8 cellular contexts compared by ENCODE assay signal in the genomic region with DNA sequence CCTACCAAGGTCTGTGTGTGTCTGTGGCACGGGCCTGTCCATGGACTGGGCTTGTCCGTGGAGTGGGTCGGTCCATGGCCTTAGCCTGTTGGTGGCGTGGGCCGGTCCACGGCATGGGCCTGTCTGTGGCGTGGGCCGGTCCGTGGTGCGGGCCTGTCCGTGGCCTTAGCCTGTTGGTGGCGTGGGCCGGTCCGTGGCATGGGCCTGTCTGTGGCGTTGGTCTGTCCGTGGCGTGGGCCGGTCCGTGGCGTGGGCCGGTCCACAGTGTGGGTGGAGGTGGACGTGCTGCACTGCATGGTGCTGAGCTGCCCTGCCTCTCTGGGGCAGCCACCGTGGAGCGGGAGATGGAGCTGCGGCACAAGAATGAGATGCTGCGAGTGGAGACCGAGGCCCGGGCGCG. TPM values are rescaled to one million over a fixed set of nuclear protein-coding genes. Genes with fewer than 3 reads are reported as not detected.
DNase-seq lines count a peak whose midpoint lies in the region; ATAC-seq and TF ChIP-seq lines count a peak whose summit lies in the region.
"Not testable (repeated sequence)": the region's sequence is repeated elsewhere in the genome, so short reads cannot be mapped to it uniquely, and the experiment has no call there.
"Had no signal": no experiment of that assay in that cellular context is flagged by ENCODE, and none has a peak within 500 bp of the region (broad histone marks: within the 10 kb centered on the region; RNA-seq: fewer than 3 reads in every experiment).

No MANE protein-coding gene starts in this region.

- H2BK15ac ChIP-seq in mesenchymal stem cell (ENCODE audit: low read depth, poor library complexity, severe bottlenecking): not testable (repeated sequence)

- TF ChIP-seq CTCF in HEK293 (tag by site-specific recombination; IDR thresholded peaks at IDR 0.05); gastroesophageal sphincter (IDR thresholded peaks at IDR 0.05): not testable (repeated sequence)

- not testable (repeated sequence) for H3K9ac ChIP-seq in mesenchymal stem cell (ENCODE audit: low read length)

- not testable (repeated sequence) for TF ChIP-seq EP300 in gastroesophageal sphincter (IDR thresholded peaks at IDR 0.05)

- H3K36me3 ChIP-seq in HEK293 (ENCODE audit: control insufficient read depth in 2 of 2, insufficient read depth in 1 of 2, low read length in 2 of 2): peaks cover 27 to 81% of the 10 kb centered on the region in 2 experiments; a peak in 2 of 3 replicates
- peaks cover 0 to 89% of the 10 kb centered on the region in 2 donors for H3K36me3 ChIP-seq in gastroesophageal sphincter
- peaks cover 50 to 89% of the 10 kb centered on the region in 2 experiments for H3K36me3 ChIP-seq in mesenchymal stem cell (ENCODE audit: control insufficient read depth in 1 of 2, insufficient read depth in 2 of 2, low read depth in 1 of 2, low read length in 2 of 2)

- H3K23ac ChIP-seq in mesenchymal stem cell (ENCODE audit: low read length in 2 of 2): not testable (repeated sequence)

- H3K27me3 ChIP-seq in gastroesophageal sphincter; mesenchymal stem cell (ENCODE audit: control insufficient read depth in 1 of 2, insufficient read depth in 1 of 2, low read length in 2 of 2): not testable (repeated sequence)

- H3K14ac ChIP-seq in mesenchymal stem cell (ENCODE audit: low read length in 2 of 2): not testable (repeated sequence)

- not testable (repeated sequence) for H3K4me3 ChIP-seq in HEK293 (ENCODE audit: low read depth, low read length); gastroesophageal sphincter; mesenchymal stem cell (ENCODE audit: insufficient read depth in 1 of 2, low read depth in 1 of 2, low read length in 2 of 2)

- WGBS in gastroesophageal sphincter (ENCODE audit: low coverage in 1 of 2), 2 donors: no CpG with 5 or more reads among the region's 30 CpGs
- WGBS in mesenchymal stem cell: 99% methylated on average over 10 of the region's 30 CpGs

- not testable (repeated sequence) for H3K18ac ChIP-seq in mesenchymal stem cell (ENCODE audit: low read depth in 1 of 2, low read length in 2 of 2)

- H2BK120ac ChIP-seq in mesenchymal stem cell (ENCODE audit: low read depth, low read length): not testable (repeated sequence)

- POLR2A ChIA-PET in HEK293 (lab: Yijun Ruan, JAX): interaction anchor here (0.5 kb wide), 1 partner anchor 21 kb away, joined by 6 read pairs; no protein-coding TSS in a partner anchor

- not testable (repeated sequence) for DNase-seq in mesenchymal stem cell

- not testable (repeated sequence) for H3K4ac ChIP-seq in mesenchymal stem cell (ENCODE audit: low read depth in 1 of 2, low read length in 2 of 2)

- peaks cover 39% of the 10 kb centered on the region for H3K79me1 ChIP-seq in mesenchymal stem cell (replicated peaks; ENCODE audit: low read length, poor library complexity, severe bottlenecking)

- peak overlapping the region; percentile 43 for H4K91ac ChIP-seq in mesenchymal stem cell (ENCODE audit: low read length)

- peak; percentile 41 for ATAC-seq in gastroesophageal sphincter

- not testable (repeated sequence) for TF ChIP-seq POLR2A in gastroesophageal sphincter (IDR thresholded peaks at IDR 0.05)

- not testable (repeated sequence) for H2BK5ac ChIP-seq in mesenchymal stem cell (ENCODE audit: low read depth, low read length, poor library complexity, severe bottlenecking)

- H3K9me3 ChIP-seq in HEK293 (ENCODE audit: control insufficient read depth, insufficient read depth, low read depth, low read length); gastroesophageal sphincter; mesenchymal stem cell (ENCODE audit: control insufficient read depth, low read length): not testable (repeated sequence)

- H2AK5ac ChIP-seq in mesenchymal stem cell (ENCODE audit: low read length, severe bottlenecking): not testable (repeated sequence)

- H4K8ac ChIP-seq in mesenchymal stem cell (ENCODE audit: low read length): not testable (repeated sequence)

- not testable (repeated sequence) for H2BK12ac ChIP-seq in mesenchymal stem cell (ENCODE audit: low read length in 2 of 2)

- not testable (repeated sequence) for H3K4me1 ChIP-seq in HEK293 (ENCODE audit: control insufficient read depth, insufficient read depth, low read length); gastroesophageal sphincter; mesenchymal stem cell (ENCODE audit: control insufficient read depth, insufficient read depth, low read depth, low read length)

- H3K27ac ChIP-seq in HEK293 (ENCODE audit: extremely low read depth, low read depth, low read length); gastroesophageal sphincter; mesenchymal stem cell (ENCODE audit: low read length, poor library complexity, severe bottlenecking): not testable (repeated sequence)

- CTCF ChIA-PET in HEK293 (lab: Yijun Ruan, JAX): not testable (repeated sequence)

- H3K4me2 ChIP-seq in mesenchymal stem cell (ENCODE audit: low read length, poor library complexity, severe bottlenecking): not testable (repeated sequence)

- not testable (repeated sequence) for H2AFZ ChIP-seq in mesenchymal stem cell (ENCODE audit: low read depth, low read length)

TF ChIP-seq in HEK293, 187 proteins besides CTCF, POLR2A, EP300 and RAD21:
- TF ChIP-seq SCRT2 (tag by site-specific recombination; IDR thresholded peaks at IDR 0.05): peak; percentile 59

RNA-seq across cellular contexts. Expression of a gene that starts 10.2 kb away (rescaled TPM):
- total RNA-seq in gastroesophageal sphincter: 10 to 100 TPM in 2 of 4 donors, 1 to 10 TPM in 2; 4.1 to 17.9 (median 12.1) TPM
- 13.9 TPM for polyA plus RNA-seq in mesenchymal stem cell (2013, experiment 1 of 2)
- 12.7 TPM for polyA plus RNA-seq in mesenchymal stem cell (2013, experiment 2 of 2)

RNA-seq across cellular contexts. Expression of a gene that starts 30.2 kb away (rescaled TPM):
- total RNA-seq in gastroesophageal sphincter: 10 to 100 TPM; 14.9 to 32.9 (median 19.1) TPM
- polyA plus RNA-seq in mesenchymal stem cell (2013, experiment 1 of 2): 23.0 TPM
- polyA plus RNA-seq in mesenchymal stem cell (2013, experiment 2 of 2): 22.7 TPM

RNA-seq across cellular contexts. Expression of a gene that starts 32.3 kb away (rescaled TPM):
- 1 to 10 TPM in 1 of 4 donors, under 1 TPM in 2, not detected in 1; 0.47 to 1.1 (median 0.94) TPM for total RNA-seq in gastroesophageal sphincter
- 0.03 TPM for polyA plus RNA-seq in mesenchymal stem cell (2013, experiment 1 of 2)
- polyA plus RNA-seq in mesenchymal stem cell (2013, experiment 2 of 2): 0.04 TPM
- total RNA-seq: GM23248 had no signal
- polyA plus RNA-seq: AG04450, CD14-positive monocyte had no signal

RNA-seq across cellular contexts. Expression of a gene that starts 46.3 kb away (rescaled TPM):
- 100 to 1,000 TPM in 2 of 4 donors, 10 to 100 TPM in 2; 59.8 to 137 (median 96.4) TPM for total RNA-seq in gastroesophageal sphincter
- 7.3 TPM for polyA plus RNA-seq in mesenchymal stem cell (2013, experiment 1 of 2)
- polyA plus RNA-seq in mesenchymal stem cell (2013, experiment 2 of 2): 7.5 TPM
- total RNA-seq: CD4-positive, alpha-beta memory T cell had no signal
- polyA plus RNA-seq: CD14-positive monocyte; CD4-positive, alpha-beta memory T cell; IgD-negative memory B cell had no signal

RNA-seq across cellular contexts. Expression of a gene that starts 58.6 kb away (rescaled TPM):
- 10 to 100 TPM; 12.0 to 18.1 (median 14.4) TPM for total RNA-seq in gastroesophageal sphincter
- polyA plus RNA-seq in mesenchymal stem cell (2013, experiment 1 of 2): 3.3 TPM
- 3.3 TPM for polyA plus RNA-seq in mesenchymal stem cell (2013, experiment 2 of 2)
- polyA plus RNA-seq: CD14-positive monocyte; CD4-positive, alpha-beta memory T cell; IgD-negative memory B cell had no signal
